Comparison of ENCODE assay signal across 1 cellular context in genomic region chr1:22641906-22642636, GRCh38.
TF ChIP-seq lines count a peak whose summit lies in the region.

No MANE protein-coding gene starts in this region.

TF ChIP-seq in HepG2, 621 proteins besides CTCF, POLR2A, EP300 and RAD21 (continued from another document and continues in another):
- TF ChIP-seq ZNF318 (CRISPR knock-in tag; IDR thresholded peaks at IDR 0.05) (no peak), MED8 (CRISPR knock-in tag; IDR thresholded peaks at IDR 0.05; ENCODE audit: insufficient replicate concordance) (no peak), DR1 (CRISPR knock-in tag; IDR thresholded peaks at IDR 0.05) (no peak), CENPBD1 (CRISPR knock-in tag; IDR thresholded peaks at IDR 0.05; ENCODE audit: borderline replicate concordance, low read depth) (no peak), RNF2 (conservative IDR thresholded peaks at IDR 0.05; ENCODE audit: low read depth) (no peak), BRD4 (CRISPR knock-in tag; IDR thresholded peaks at IDR 0.05) (no peak), NR1H2 (CRISPR knock-in tag; IDR thresholded peaks at IDR 0.05; ENCODE audit: borderline replicate concordance, low read depth) (no peak), PAWR (CRISPR knock-in tag; IDR thresholded peaks at IDR 0.05; ENCODE audit: borderline replicate concordance) (no peak), FIP1L1 (IDR thresholded peaks at IDR 0.05; ENCODE audit: borderline replicate concordance, insufficient read depth, low read depth, low read length) (no peak), ZNF550 (CRISPR knock-in tag; IDR thresholded peaks at IDR 0.05; ENCODE audit: borderline replicate concordance) (no peak), PREB (CRISPR knock-in tag; IDR thresholded peaks at IDR 0.05) (no peak), PHF8 (CRISPR knock-in tag; IDR thresholded peaks at IDR 0.05) (no peak), SRSF9 (IDR thresholded peaks at IDR 0.05; ENCODE audit: borderline replicate concordance, insufficient read depth, low read depth, low read length, poor library complexity, severe bottlenecking) (no peak), NR0B2 (CRISPR knock-in tag; IDR thresholded peaks at IDR 0.05) (no peak), ZFP90 (CRISPR knock-in tag; IDR thresholded peaks at IDR 0.05; ENCODE audit: borderline replicate concordance) (no peak), ZNF362 (CRISPR knock-in tag; IDR thresholded peaks at IDR 0.05; ENCODE audit: borderline replicate concordance) (no peak), ZNF160 (CRISPR knock-in tag; IDR thresholded peaks at IDR 0.05) (no peak), KLF9 (CRISPR knock-in tag; IDR thresholded peaks at IDR 0.05; ENCODE audit: low read depth) (peak; percentile 89; the same call in 1 of the 2 replicates), ZNF350 (CRISPR knock-in tag; IDR thresholded peaks at IDR 0.05; ENCODE audit: borderline replicate concordance, low read depth) (peak; percentile 27; the same call in 1 of the 2 replicates), ARID5B (CRISPR knock-in tag; IDR thresholded peaks at IDR 0.05) (no peak), SP4 (CRISPR knock-in tag; IDR thresholded peaks at IDR 0.05) (peak; percentile 22; the same call in 1 of the 2 replicates), ZFX (CRISPR knock-in tag; IDR thresholded peaks at IDR 0.05; ENCODE audit: low read depth) (0 out of 2 replicates have a peak, but pooled peaks have one; percentile 16), ZNF839 (CRISPR knock-in tag; IDR thresholded peaks at IDR 0.05; ENCODE audit: borderline replicate concordance) (no peak), SP1 (IDR thresholded peaks at IDR 0.05) (no peak), SP1 (CRISPR knock-in tag; IDR thresholded peaks at IDR 0.05) (peak; percentile 73), ATF3 (CRISPR knock-in tag; IDR thresholded peaks at IDR 0.05) (no peak), MAZ (IDR thresholded peaks at IDR 0.05; ENCODE audit: borderline replicate concordance, low read depth, low read length) (no peak; the same call in 1 of the 2 replicates), MAZ (CRISPR knock-in tag; IDR thresholded peaks at IDR 0.05; ENCODE audit: low read depth) (peak; percentile 63; the same call in 1 of the 2 replicates), FOXP4 (CRISPR knock-in tag; IDR thresholded peaks at IDR 0.05) (no peak), ZNF17 (CRISPR knock-in tag; IDR thresholded peaks at IDR 0.05) (no peak), GATA4 (IDR thresholded peaks at IDR 0.05; ENCODE audit: borderline replicate concordance, low read depth) (no peak), ZNF772 (CRISPR knock-in tag; IDR thresholded peaks at IDR 0.05) (no peak), NRL (CRISPR knock-in tag; IDR thresholded peaks at IDR 0.05; ENCODE audit: borderline replicate concordance) (no peak), SP5 (CRISPR knock-in tag; IDR thresholded peaks at IDR 0.05; ENCODE audit: borderline replicate concordance, low read depth) (peak; percentile 98), BRCA1 (CRISPR knock-in tag; IDR thresholded peaks at IDR 0.05) (no peak), BHLHE40 (IDR thresholded peaks at IDR 0.05; ENCODE audit: low read length) (no peak), HES4 (CRISPR knock-in tag; IDR thresholded peaks at IDR 0.05; ENCODE audit: borderline replicate concordance) (no peak), ZNF766 (CRISPR knock-in tag; IDR thresholded peaks at IDR 0.05; ENCODE audit: borderline replicate concordance) (no peak), DMTF1 (CRISPR knock-in tag; IDR thresholded peaks at IDR 0.05) (no peak), KDM4B (CRISPR knock-in tag; IDR thresholded peaks at IDR 0.05) (no peak), LBX2 (CRISPR knock-in tag; IDR thresholded peaks at IDR 0.05; ENCODE audit: borderline replicate concordance) (no peak), ZNF337 (CRISPR knock-in tag; IDR thresholded peaks at IDR 0.05; ENCODE audit: borderline replicate concordance, low read depth) (no peak)
